23 cellular contexts compared by ENCODE assay signal in genomic region chr10:124127965-124128810, GRCh38.
"Had no signal": no experiment of that assay in that cellular context is flagged by ENCODE, and none has a peak within 500 bp of the region (broad histone marks: within the 10 kb centered on the region; RNA-seq: fewer than 3 reads in every experiment).

No MANE protein-coding gene starts in this region.

- FAIRE-seq: keratinocyte had no signal

- DNase-seq: activated CD4-positive, alpha-beta T cell treated with anti-CD3 and anti-CD28 coated beads, Interleukin-2, amount 10 ng/mL, durations not matched to agents 24 days and 14 days; activated CD8-positive, alpha-beta memory T cell treated with anti-CD3 and anti-CD28 coated beads, Interleukin-2, amount 10 ng/mL, durations not matched to agents 7 days and 5 days; activated CD8-positive, alpha-beta T cell treated with anti-CD3 and anti-CD28 coated beads for 36 hours; activated gamma-delta T cell treated with Interleukin-2 at 50 U/mL for 16 hours; anterior cingulate cortex; body of pancreas; heart left ventricle; nucleus accumbens; right cardiac atrium; stimulated activated CD4-positive, alpha-beta T cell treated with anti-CD3 and anti-CD28 coated beads, Interleukin-12 subunit alpha, Interleukin-12 subunit beta, amount 100 ng/mL, for 4 hours; stimulated activated CD4-positive, alpha-beta T cell treated with anti-CD3 and anti-CD28 coated beads, Interleukin-4, amount 100 ng/mL, for 4 hours; T-helper 2 cell; tibial artery had no signal

- H3K4me1 ChIP-seq: body of pancreas had no signal

- H3K27ac Mint-ChIP-seq: activated CD4-positive, alpha-beta T cell treated with anti-CD3 and anti-CD28 coated beads, Interleukin-2, amount 10 ng/mL, durations not matched to agents 24 days and 14 days; activated CD8-positive, alpha-beta memory T cell treated with anti-CD3 and anti-CD28 coated beads, Interleukin-2, amount 10 ng/mL, durations not matched to agents 7 days and 5 days; activated CD8-positive, alpha-beta T cell treated with anti-CD3 and anti-CD28 coated beads for 36 hours; activated naive CD4-positive, alpha-beta T cell treated with anti-CD3 and anti-CD28 coated beads, Interleukin-2, amount 50 U/mL, for 24 hours; stimulated activated naive CD8-positive, alpha-beta T cell treated with anti-CD3 and anti-CD28 coated beads, Interleukin-15, Interleukin-2, amounts not matched to agents 100 ng/mL and 50 ng/mL, for 24 hours had no signal

- H3K27me3 Mint-ChIP-seq: activated CD4-positive, alpha-beta T cell treated with anti-CD3 and anti-CD28 coated beads, Interleukin-2, amount 10 ng/mL, durations not matched to agents 24 days and 14 days; activated CD8-positive, alpha-beta memory T cell treated with anti-CD3 and anti-CD28 coated beads, Interleukin-2, amount 10 ng/mL, durations not matched to agents 7 days and 5 days had no signal

- H3K79me2 ChIP-seq: parathyroid adenoma had no signal

- H2AFZ ChIP-seq: parathyroid adenoma had no signal

- H3K9me3 ChIP-seq: body of pancreas, heart left ventricle, tibial artery had no signal

- H3K9me3 Mint-ChIP-seq: activated CD4-positive, alpha-beta T cell treated with anti-CD3 and anti-CD28 coated beads, Interleukin-2, amount 10 ng/mL, durations not matched to agents 24 days and 14 days; activated CD8-positive, alpha-beta T cell treated with anti-CD3 and anti-CD28 coated beads for 36 hours; activated naive CD4-positive, alpha-beta T cell treated with anti-CD3 and anti-CD28 coated beads, Interleukin-2, amount 50 U/mL, for 24 hours; nephron; stimulated activated naive CD8-positive, alpha-beta T cell treated with anti-CD3 and anti-CD28 coated beads, Interleukin-15, Interleukin-2, amounts not matched to agents 100 ng/mL and 50 ng/mL, for 24 hours had no signal

- H3K27ac ChIP-seq: body of pancreas, cardiac muscle cell, epithelial cell of prostate, heart left ventricle, parathyroid adenoma, tibial artery had no signal

- H3K9ac ChIP-seq: parathyroid adenoma had no signal

- H3K27me3 ChIP-seq: body of pancreas, cardiac muscle cell, heart left ventricle, tibial artery had no signal

- H3K4me3 ChIP-seq: body of pancreas, cardiac muscle cell, heart left ventricle, lung, tibial artery had no signal

- H3K36me3 Mint-ChIP-seq: activated CD8-positive, alpha-beta memory T cell treated with anti-CD3 and anti-CD28 coated beads, Interleukin-2, amount 10 ng/mL, durations not matched to agents 7 days and 5 days; activated naive CD4-positive, alpha-beta T cell treated with anti-CD3 and anti-CD28 coated beads, Interleukin-2, amount 50 U/mL, for 24 hours had no signal

- H3K4me1 Mint-ChIP-seq: activated CD4-positive, alpha-beta T cell treated with anti-CD3 and anti-CD28 coated beads, Interleukin-2, amount 10 ng/mL, durations not matched to agents 24 days and 14 days; activated CD8-positive, alpha-beta memory T cell treated with anti-CD3 and anti-CD28 coated beads, Interleukin-2, amount 10 ng/mL, durations not matched to agents 7 days and 5 days; activated naive CD4-positive, alpha-beta T cell treated with anti-CD3 and anti-CD28 coated beads, Interleukin-2, amount 50 U/mL, for 24 hours had no signal

- ATAC-seq: activated CD4-positive, CD25-positive, alpha-beta regulatory T cell treated with anti-CD3 and anti-CD28 coated beads, Interleukin-2, amount 50 U/mL, for 24 hours; activated CD8-positive, alpha-beta memory T cell treated with anti-CD3 and anti-CD28 coated beads, Interleukin-2, amount 10 ng/mL, durations not matched to agents 7 days and 5 days; activated CD8-positive, alpha-beta T cell treated with anti-CD3 and anti-CD28 coated beads for 36 hours; body of pancreas; heart left ventricle; left lobe of liver; right cardiac atrium had no signal

- H3K36me3 ChIP-seq: cardiac muscle cell, heart left ventricle, tibial artery had no signal

- H3K4me3 Mint-ChIP-seq: activated CD4-positive, alpha-beta T cell treated with anti-CD3 and anti-CD28 coated beads, Interleukin-2, amount 10 ng/mL, durations not matched to agents 24 days and 14 days; activated CD8-positive, alpha-beta memory T cell treated with anti-CD3 and anti-CD28 coated beads, Interleukin-2, amount 10 ng/mL, durations not matched to agents 7 days and 5 days; activated CD8-positive, alpha-beta T cell treated with anti-CD3 and anti-CD28 coated beads for 36 hours; activated naive CD4-positive, alpha-beta T cell treated with anti-CD3 and anti-CD28 coated beads, Interleukin-2, amount 50 U/mL, for 24 hours; nephron; stimulated activated naive CD8-positive, alpha-beta T cell treated with anti-CD3 and anti-CD28 coated beads, Interleukin-15, Interleukin-2, amounts not matched to agents 100 ng/mL and 50 ng/mL, for 24 hours had no signal
